Comparison of ENCODE assay signal across 23 cellular contexts in genomic region chr7:75938921-75939320, GRCh38. TPM values are rescaled to one million over a fixed set of nuclear protein-coding genes. Genes with fewer than 3 reads are reported as not detected.
DNase-seq lines count a peak whose midpoint lies in the region; ATAC-seq, FAIRE-seq and TF ChIP-seq lines count a peak whose summit lies in the region.
"Had no signal": no experiment of that assay in that cellular context is flagged by ENCODE, and none has a peak within 500 bp of the region (broad histone marks: within the 10 kb centered on the region; RNA-seq: fewer than 3 reads in every experiment).

No MANE protein-coding gene starts in this region.

- CTCF ChIA-PET in K562 (lab: Yijun Ruan, JAX; ENCODE audit: low intra/inter-chr PET ratio) = no interaction called here
- CTCF ChIA-PET in OCI-LY7 (lab: Charles Lee; ENCODE audit: unreplicated experiment) = no interaction called here

- H3K36me3 ChIP-seq in K562 (ENCODE audit: control insufficient read depth, insufficient read depth, low read length) (peaks cover 5% of the 10 kb centered on the region; the same call in 2 of the 3 replicates), OCI-LY7 (ENCODE audit: insufficient read depth, low read length) (no peaks in the 10 kb centered on the region)
- H3K36me3 ChIP-seq: ovary had no signal

- no peaks in the 10 kb centered on the region for H3K9me2 ChIP-seq in OCI-LY7 (ENCODE audit: insufficient read depth, low read length)

- ATAC-seq in K562 = no peak
- ATAC-seq: stimulated activated naive CD8-positive, alpha-beta T cell treated with anti-CD3 and anti-CD28 coated beads, Interleukin-15, Interleukin-2, amounts not matched to agents 100 U/mL and 50 U/mL, for 24 hours; T-helper 17 cell had no signal

- H3K4me3 Mint-ChIP-seq in neural crest cell = peak overlapping the region; percentile 11
- H3K4me3 Mint-ChIP-seq: activated CD4-positive, alpha-beta memory T cell treated with anti-CD3 and anti-CD28 coated beads for 36 hours; endodermal cell; T-helper 17 cell had no signal

- peak overlapping the region; percentile 79; the same call in 1 of the 3 replicates for H3K27ac ChIP-seq in K562 (ENCODE audit: extremely low read depth, low read depth, low read length)
- no peak overlapping the region for H3K27ac ChIP-seq in OCI-LY7 (ENCODE audit: low read depth, low read length, poor library complexity, severe bottlenecking)
- H3K27ac ChIP-seq: ovary, VCaP had no signal

- no peaks in the 10 kb centered on the region for H3K9me3 Mint-ChIP-seq in neural crest cell
- H3K9me3 Mint-ChIP-seq: activated CD4-positive, alpha-beta memory T cell treated with anti-CD3 and anti-CD28 coated beads for 36 hours had no signal

- no peak overlapping the region for H3K4me3 ChIP-seq in K562
- H3K4me3 ChIP-seq in OCI-LY7 (ENCODE audit: low read depth, low read length, poor library complexity, severe bottlenecking) = no peak overlapping the region
- H3K4me3 ChIP-seq: lung, ovary, SJCRH30 had no signal

- intact Hi-C loops in K562 (cut with micrococcal nuclease) (no loop called here), OCI-LY7 (cut with micrococcal nuclease; ENCODE audit: unreplicated experiment) (no loop called here)

- H3K4me2 ChIP-seq in K562 (ENCODE audit: insufficient read depth, low read length) = no peak overlapping the region
- no peak overlapping the region for H3K4me2 ChIP-seq in OCI-LY7 (ENCODE audit: low read length)

- BruUV-seq in K562 (replicated peaks; lab: Mats Ljungman, UMichigan) = no TSS peak
- no TSS peak for BruUV-seq in OCI-LY7 (replicated peaks; lab: Mats Ljungman, UMichigan)

- no peak for FAIRE-seq in K562 (lab: Jason Lieb, UNC)
- FAIRE-seq: GM19239, H54 had no signal

- H3K4me1 Mint-ChIP-seq in neural crest cell = peaks cover 26% of the 10 kb centered on the region
- H3K4me1 Mint-ChIP-seq: endodermal cell had no signal

- DNase-seq in DMS79 treated with DMSO at 0.1 percent for 48 hours (lab: John Stamatoyannopoulos, UW) (peak; percentile 74), NCI-H146 (lab: John Stamatoyannopoulos, UW) (peak; percentile 53), K562 (ENCODE audit: extremely low read depth in 1 of 4, low spot score in 3 of 4) (no peak), neural crest cell (ENCODE audit: low read depth, low spot score) (no peak), iPS-NIHi11 (ENCODE audit: low spot score) (no peak), dermis blood vessel endothelial cell (no peak), OCI-LY7 (ENCODE audit: low spot score) (no peak)
- DNase-seq: activated CD4-positive, alpha-beta memory T cell treated with anti-CD3 and anti-CD28 coated beads for 36 hours; activated gamma-delta T cell treated with Interleukin-2 at 50 U/mL for 16 hours; activated T-cell treated with anti-CD3 and anti-CD28 coated beads for 4 hours; anterior cingulate cortex; endodermal cell; NCI-H1694 treated with DMSO at 0.1 percent for 48 hours; NCI-H524; ovary; SJCRH30; stimulated activated CD4-positive, alpha-beta T cell treated with anti-CD3 and anti-CD28 coated beads, Interleukin-1b, Interleukin-23, amount 100 ng/mL, for 48 hours; stimulated activated naive CD8-positive, alpha-beta T cell treated with anti-CD3 and anti-CD28 coated beads, Interleukin-15, Interleukin-2, amounts not matched to agents 100 U/mL and 50 U/mL, for 24 hours; T-helper 17 cell had no signal

- in situ Hi-C loops in K562 (cut with MboI) = no loop called here

- TF ChIP-seq CTCF in K562 (IDR thresholded peaks at IDR 0.05 in 2 of 3, conservative IDR thresholded peaks at IDR 0.05 in 1 of 3; ENCODE audit: insufficient read depth in 2 of 3, low read depth in 1 of 3, low read length in 3 of 3) (no peak), neural crest cell (conservative IDR thresholded peaks at IDR 0.05) (no peak), OCI-LY7 (conservative IDR thresholded peaks at IDR 0.05; ENCODE audit: low read length) (no peak)

- no peaks in the 10 kb centered on the region for H4K20me1 ChIP-seq in K562 (replicated peaks; ENCODE audit: control insufficient read depth, insufficient read depth, low read length)
- no peaks in the 10 kb centered on the region for H4K20me1 ChIP-seq in OCI-LY7 (ENCODE audit: insufficient read depth, low read length)

- TF ChIP-seq POLR2A in K562 (conservative IDR thresholded peaks at IDR 0.05) = no peak

- H3K79me2 ChIP-seq in K562 (ENCODE audit: control insufficient read depth, insufficient read depth, low read length) (peaks cover 41% of the 10 kb centered on the region), OCI-LY7 (ENCODE audit: insufficient read depth, low read depth, low read length) (no peaks in the 10 kb centered on the region)

- TF ChIP-seq EP300 in K562 (IDR thresholded peaks at IDR 0.05; ENCODE audit: low read length) = no peak

- POLR2A ChIA-PET in K562 (lab: Yijun Ruan, JAX) (interaction anchor here (1.4 to 1.8 kb wide), 3 partner anchors 19 to 52 kb away, joined by 3 to 8 read pairs (median 6); partner anchors contain the start of gene POR), OCI-LY7 (lab: Charles Lee) (interaction anchor here (1.2 kb wide), 1 partner anchor 10 kb away, joined by 4 read pairs; no protein-coding TSS in a partner anchor)

- H3K9ac ChIP-seq in K562 (ENCODE audit: insufficient read depth in 1 of 2, low read depth in 2 of 2, low read length in 2 of 2) = peak overlapping the region in 1 of 2 experiments; percentile 22; a peak in 2 of 4 replicates

- H3K36me3 Mint-ChIP-seq in neural crest cell (ENCODE audit: low read depth) = peaks cover 6% of the 10 kb centered on the region

- peaks cover 12 to 18% of the 10 kb centered on the region in 2 experiments; a peak in 4 of 5 replicates for H3K4me1 ChIP-seq in K562 (replicated peaks in 1 of 2; ENCODE audit: control insufficient read depth in 2 of 2, insufficient read depth in 2 of 2, low read length in 2 of 2)
- H3K4me1 ChIP-seq in OCI-LY7 (ENCODE audit: insufficient read depth, low read length, poor library complexity, severe bottlenecking) = no peaks in the 10 kb centered on the region

- no peaks in the 10 kb centered on the region for H3K27me3 ChIP-seq in K562 (ENCODE audit: control insufficient read depth in 2 of 2, insufficient read depth in 2 of 2, low read length in 2 of 2)
- H3K27me3 ChIP-seq: ovary, SJCRH30 had no signal

- peak overlapping the region; percentile 85 for H3K27ac Mint-ChIP-seq in neural crest cell (ENCODE audit: unreplicated experiment)
- H3K27ac Mint-ChIP-seq: activated CD4-positive, alpha-beta memory T cell treated with anti-CD3 and anti-CD28 coated beads for 36 hours; T-helper 17 cell had no signal

- H3K9me1 ChIP-seq in K562 (ENCODE audit: control insufficient read depth, insufficient read depth, low read length) = no peaks in the 10 kb centered on the region

- no peak for TF ChIP-seq RAD21 in K562 (CRISPR knock-in tag; conservative IDR thresholded peaks at IDR 0.05 in 1 of 2, IDR thresholded peaks at IDR 0.05 in 1 of 2)

- 90% methylated on average over 6 of the region's 6 CpGs for WGBS in K562 (ENCODE audit: insufficient coverage, low coverage, missing lambda C conversion rate)

- H2AFZ ChIP-seq in K562 (ENCODE audit: low read depth, low read length) = no peak overlapping the region
- no peak overlapping the region for H2AFZ ChIP-seq in OCI-LY7 (ENCODE audit: low read length)

- H3K27me3 Mint-ChIP-seq in neural crest cell (ENCODE audit: low read depth) = no peaks in the 10 kb centered on the region
- H3K27me3 Mint-ChIP-seq: activated CD4-positive, alpha-beta memory T cell treated with anti-CD3 and anti-CD28 coated beads for 36 hours; T-helper 17 cell had no signal

- H3K9me3 ChIP-seq in K562 (replicated peaks; ENCODE audit: control insufficient read depth, insufficient read depth, low read depth, low read length) = peaks cover under 1% of the 10 kb centered on the region; the same call in 1 of the 2 replicates
- no peaks in the 10 kb centered on the region for H3K9me3 ChIP-seq in OCI-LY7 (ENCODE audit: low read length)
- H3K9me3 ChIP-seq: ovary, SJCRH30 had no signal

RNA-seq across cellular contexts. Expression of gene POR, which starts 24.0 kb away (rescaled TPM):
- 102 and 236 TPM in 2 replicates for total RNA-seq in K562 (2011; cell fraction: chromatin; rRNA removed; ENCODE audit: low replicate concordance)
- total RNA-seq in K562 (2011; cell fraction: nucleolus; rRNA removed) = 297 and 329 TPM in 2 replicates
- 126 and 148 TPM in 2 replicates for total RNA-seq in K562 (2011; cell fraction: nucleoplasm; rRNA removed)
- 137 and 192 TPM in 2 replicates for total RNA-seq in K562 (2014; rRNA removed)
- total RNA-seq in K562 (2014; rRNA removed; fragmentation: Illumina TruSeq; extraction: Trizol) = 36.0 and 53.7 TPM in 2 replicates
- total RNA-seq in K562 (2015; rRNA removed; fragmentation: Illumina TruSeq; extraction: Trizol) = 40.8 and 42.0 TPM in 2 replicates
- total RNA-seq in K562 (2021) = 138 and 142 TPM in 2 replicates
- 33.8 and 51.7 TPM in 2 replicates for polyA plus RNA-seq in K562 (2011; rRNA removed)
- 42.7 and 139 TPM in 2 replicates for polyA plus RNA-seq in K562 (2011; cell fraction: cytosol; rRNA removed)
- polyA plus RNA-seq in K562 (2011; cell fraction: nucleus; rRNA removed) = 158 and 263 TPM in 2 replicates
- 72.0 and 103 TPM in 2 replicates for polyA plus RNA-seq in K562 (2012)
- polyA plus RNA-seq in K562 (2014; fragmentation: Illumina TruSeq; extraction: Trizol) = 75.6 and 89.8 TPM in 2 replicates
- 10 to 100 TPM in 1 of 2 experiments, 1 to 10 TPM in 1; 4.7 to 10.6 TPM for polyA plus RNA-seq in K562 (2014; fragmentation: Nextera tagmentation; extraction: Ambion mirVana)
- polyA plus RNA-seq in K562 (2014; rRNA removed) = 67.5 and 76.6 TPM in 2 replicates
- 24.0 and 27.0 TPM in 2 replicates for polyA minus RNA-seq in K562 (2011; rRNA and poly(A)+ RNA removed)
- polyA minus RNA-seq in K562 (2011; cell fraction: cytosol; rRNA and poly(A)+ RNA removed) = 76.6 and 85.5 TPM in 2 replicates
- polyA minus RNA-seq in K562 (2011; cell fraction: nucleus; rRNA and poly(A)+ RNA removed) = 41.2 and 50.2 TPM in 2 replicates
- 123 and 126 TPM in 2 replicates for total RNA-seq in neural crest cell
- total RNA-seq in dermis blood vessel endothelial cell = 87.0 and 102 TPM in 2 replicates
- total RNA-seq in OCI-LY7 (2014; rRNA removed; shearing (Covaris generic)) = 30.8 and 41.5 TPM in 2 replicates
- total RNA-seq in OCI-LY7 (2022) = 38.3 and 45.2 TPM in 2 replicates

RNA-seq across cellular contexts. Expression of gene TMEM120A, which starts 55.5 kb away (rescaled TPM):
- 42.3 and 121 TPM in 2 replicates for total RNA-seq in K562 (2011; cell fraction: chromatin; rRNA removed; ENCODE audit: low replicate concordance)
- total RNA-seq in K562 (2011; cell fraction: nucleolus; rRNA removed) = 148 and 154 TPM in 2 replicates
- 96.3 and 113 TPM in 2 replicates for total RNA-seq in K562 (2011; cell fraction: nucleoplasm; rRNA removed)
- total RNA-seq in K562 (2014; rRNA removed) = 22.4 and 22.9 TPM in 2 replicates
- total RNA-seq in K562 (2014; rRNA removed; fragmentation: Illumina TruSeq; extraction: Trizol) = 19.5 and 19.6 TPM in 2 replicates
- total RNA-seq in K562 (2015; rRNA removed; fragmentation: Illumina TruSeq; extraction: Trizol) = 13.6 and 17.4 TPM in 2 replicates
- 33.8 and 36.4 TPM in 2 replicates for total RNA-seq in K562 (2021)
- 90.2 and 90.5 TPM in 2 replicates for polyA plus RNA-seq in K562 (2011; rRNA removed)
- 62.7 and 83.5 TPM in 2 replicates for polyA plus RNA-seq in K562 (2011; cell fraction: cytosol; rRNA removed)
- polyA plus RNA-seq in K562 (2011; cell fraction: nucleus; rRNA removed) = 144 and 164 TPM in 2 replicates
- 29.1 and 72.7 TPM in 2 replicates for polyA plus RNA-seq in K562 (2012)
- 32.1 and 39.5 TPM in 2 replicates for polyA plus RNA-seq in K562 (2014; fragmentation: Illumina TruSeq; extraction: Trizol)
- polyA plus RNA-seq in K562 (2014; fragmentation: Nextera tagmentation; extraction: Ambion mirVana) = 1 to 10 TPM; 2.3 to 8.3 TPM
- 33.5 and 43.5 TPM in 2 replicates for polyA plus RNA-seq in K562 (2014; rRNA removed)
- 60.9 and 82.0 TPM in 2 replicates for polyA minus RNA-seq in K562 (2011; rRNA and poly(A)+ RNA removed)
- 20.2 and 33.1 TPM in 2 replicates for polyA minus RNA-seq in K562 (2011; cell fraction: cytosol; rRNA and poly(A)+ RNA removed)
- polyA minus RNA-seq in K562 (2011; cell fraction: nucleus; rRNA and poly(A)+ RNA removed) = 16.0 and 22.0 TPM in 2 replicates
- total RNA-seq in neural crest cell = 33.4 and 41.8 TPM in 2 replicates
- total RNA-seq in dermis blood vessel endothelial cell = 43.4 and 47.8 TPM in 2 replicates
- total RNA-seq in OCI-LY7 (2014; rRNA removed; shearing (Covaris generic)) = 12.4 and 18.1 TPM in 2 replicates
- total RNA-seq in OCI-LY7 (2022) = 22.1 and 23.0 TPM in 2 replicates

Comparison
In these comparisons a context has a peak if more than half of its experiments do, and no peak if none do; other contexts are left out.
1. DNase-seq: peak in DMS79 treated with DMSO at 0.1 percent for 48 hours (single experiment) and NCI-H146 (single experiment); none in K562 (0 of 4), neural crest cell (single experiment), iPS-NIHi11 (single experiment), dermis blood vessel endothelial cell (single experiment) and OCI-LY7 (single experiment).